Comparison of ENCODE assay signal across 13 cellular contexts in genomic region chr4:184387351-184387750, GRCh38.
DNase-seq lines count a peak whose midpoint lies in the region; ATAC-seq, FAIRE-seq and TF ChIP-seq lines count a peak whose summit lies in the region.
"Had no signal": no experiment of that assay in that cellular context is flagged by ENCODE, and none has a peak within 500 bp of the region (broad histone marks: within the 10 kb centered on the region; RNA-seq: fewer than 3 reads in every experiment).

No MANE protein-coding gene starts in this region.

- intact Hi-C loops in heart left ventricle (cut with DNase I) (loop anchor here in 9 of 10 donors (2.0 to 10.0 kb wide), 8 partner anchors 49 to 149 kb away; partner anchors contain the start of gene IRF2 (in 5 of the 9)), cardiac septum (cut with DNase I) (loop anchor here (2.0 to 10.0 kb wide), 2 partner anchors 103 to 149 kb away; no protein-coding TSS in a partner anchor)

- POLR2A ChIA-PET in H1 (lab: Charles Lee; ENCODE audit: partially characterized antibody): interaction anchor here (0.5 to 1.1 kb wide), 3 partner anchors 21 to 79 kb away, joined by 3 read pairs; no protein-coding TSS in a partner anchor

- H4K91ac ChIP-seq in H1 (replicated peaks; ENCODE audit: insufficient read length, low read length): peak overlapping the region; percentile 5

- H3K36me3 ChIP-seq in heart left ventricle: peaks cover 0 to 60% (median 51%) of the 10 kb centered on the region in 9 donors
- peaks cover 0 to 14% (median 7%) of the 10 kb centered on the region in 4 experiments; a peak in 6 of 8 replicates for H3K36me3 ChIP-seq in H1 (ENCODE audit: control insufficient read depth in 2 of 4, insufficient read depth in 4 of 4, low read length in 3 of 4)

- no peak overlapping the region for H3K27ac Mint-ChIP-seq in stimulated activated memory B cell treated with anti-CD40 and anti-IgM and Interleukin-4, amounts not matched to agents 10 μg/mL and 1 μg/mL and 100 μg/mL, for 72 hours

- H3K23me2 ChIP-seq in H1 (ENCODE audit: low read depth, low read length): peaks cover 3% of the 10 kb centered on the region; the same call in 1 of the 2 replicates

- no peak overlapping the region for H3K56ac ChIP-seq in H1 (replicated peaks; ENCODE audit: insufficient read length, low read depth, low read length)

- H4K5ac ChIP-seq in H1 (ENCODE audit: insufficient read length, low read depth, low read length): no peak overlapping the region

- H2BK15ac ChIP-seq in H1 (ENCODE audit: low read length): no peak overlapping the region

- H3K79me1 ChIP-seq in H1 (ENCODE audit: low read depth, low read length): no peaks in the 10 kb centered on the region; the same call in 1 of the 2 replicates

- TF ChIP-seq POLR2A in heart left ventricle (IDR thresholded peaks at IDR 0.05) (no peak), H1 (IDR thresholded peaks at IDR 0.05; ENCODE audit: control extremely low read depth in 1 of 2, low read depth in 2 of 2, low read length in 2 of 2) (no peak)

- H3K9ac ChIP-seq in H1 (replicated peaks in 1 of 4; ENCODE audit: extremely low read depth in 1 of 4, low read depth in 3 of 4, low read length in 3 of 4): no peak overlapping the region

- H3K4me2 ChIP-seq in H1 (ENCODE audit: insufficient read depth in 1 of 2, low read depth in 2 of 2, low read length in 2 of 2): peak overlapping the region; percentile 4 to 62; a peak in 3 of 4 replicates

- H3K23ac ChIP-seq in H1 (ENCODE audit: insufficient read length): no peak overlapping the region

- H3K27ac ChIP-seq in heart left ventricle: peak overlapping the region; percentile 69 to 96 (median 90)
- 0 out of 2 replicates have a peak overlapping the region, but pooled peaks have one; percentile 46 for H3K27ac ChIP-seq in H1 (ENCODE audit: low read depth, low read length)
- H3K27ac ChIP-seq: thoracic aorta had no signal

- peaks cover 57% of the 10 kb centered on the region for H3K36me3 Mint-ChIP-seq in stimulated activated memory B cell treated with anti-CD40 and anti-IgM and Interleukin-4, amounts not matched to agents 10 μg/mL and 1 μg/mL and 100 μg/mL, for 72 hours

- TF ChIP-seq RAD21 in H1 (IDR thresholded peaks at IDR 0.05 in 1 of 2, conservative IDR thresholded peaks at IDR 0.05 in 1 of 2; ENCODE audit: low read depth in 2 of 2, low read length in 2 of 2): no peak

- no peak overlapping the region for H3K14ac ChIP-seq in H1 (ENCODE audit: insufficient read length)

- H3K4me1 Mint-ChIP-seq in stimulated activated memory B cell treated with anti-CD40 and anti-IgM and Interleukin-4, amounts not matched to agents 10 μg/mL and 1 μg/mL and 100 μg/mL, for 72 hours: peaks cover 63% of the 10 kb centered on the region

- FAIRE-seq in H1 (lab: Jason Lieb, UNC): no peak
- FAIRE-seq: kidney, pancreas had no signal

- no peak overlapping the region for H4K8ac ChIP-seq in H1 (ENCODE audit: extremely low read depth, insufficient read depth, low read length)

- 57 to 69% (median 63%) methylated on average over 6 of the region's 6 CpGs for WGBS in heart left ventricle, 4 donors
- WGBS in H1 (ENCODE audit: extremely low coverage in 1 of 2, insufficient coverage in 1 of 2, insufficient read length in 1 of 2, insufficient replicate concordance in 2 of 2, low coverage in 1 of 2, low lambda C conversion rate in 2 of 2, missing lambda C conversion rate in 1 of 2), 2 experiments: 35% methylated on average over 6 of the region's 6 CpGs; no CpG with 5 or more reads in 1 of the 2 experiments

- no peaks in the 10 kb centered on the region for H3K27me3 ChIP-seq in heart left ventricle
- H3K27me3 ChIP-seq in H1 (replicated peaks in 1 of 4; ENCODE audit: control insufficient read depth in 3 of 4, extremely low read depth in 1 of 4, insufficient read depth in 3 of 4, low read length in 3 of 4): no peaks in the 10 kb centered on the region
- H3K27me3 ChIP-seq: pancreas had no signal

- no peak for DNase-seq in heart left ventricle
- DNase-seq in cardiac septum (ENCODE audit: low spot score): no peak
- no peak for DNase-seq in H1 (ENCODE audit: low read depth in 1 of 2, low spot score in 2 of 2)
- no peak for DNase-seq in DMS 273 treated with DMSO at 0.1 percent for 48 hours (lab: John Stamatoyannopoulos, UW)
- DNase-seq in activated T-cell treated with anti-CD3 and anti-CD28 coated beads for 4 hours: no peak
- DNase-seq: activated gamma-delta T cell treated with Interleukin-2 at 50 U/mL for 16 hours; kidney; pancreas; stimulated activated CD4-positive, alpha-beta T cell treated with anti-CD3 and anti-CD28 coated beads, Interleukin-4, amount 100 ng/mL, for 4 hours had no signal

- H2BK5ac ChIP-seq in H1 (ENCODE audit: low read depth, low read length): peak overlapping the region; percentile 94; the same call in 1 of the 2 replicates

- ATAC-seq in heart left ventricle (no peak), HG02870 (IDR thresholded peaks at IDR 0.05; ENCODE audit: unreplicated experiment) (peak; percentile 32), HG03045 (IDR thresholded peaks at IDR 0.05; ENCODE audit: unreplicated experiment) (no peak)
- peak; percentile 49 for ATAC-seq in stimulated activated memory B cell treated with anti-CD40 and anti-IgM and Interleukin-4, amounts not matched to agents 10 μg/mL and 1 μg/mL and 100 μg/mL, for 72 hours

- no peak for TF ChIP-seq EP300 in H1 (IDR thresholded peaks at IDR 0.05; ENCODE audit: borderline replicate concordance in 1 of 2, low read depth in 2 of 2, low read length in 2 of 2)

- H3K9me3 ChIP-seq in heart left ventricle (no peaks in the 10 kb centered on the region), H1 (ENCODE audit: insufficient read depth in 2 of 2, low read depth in 1 of 2, low read length in 1 of 2) (no peaks in the 10 kb centered on the region; a peak in 1 of 4 replicates)
- H3K9me3 ChIP-seq: pancreas, thoracic aorta had no signal

- H4K20me1 ChIP-seq in H1 (replicated peaks in 1 of 2; ENCODE audit: control insufficient read depth in 1 of 2, insufficient read depth in 2 of 2, low read length in 2 of 2): no peaks in the 10 kb centered on the region

- H3K4me1 ChIP-seq in heart left ventricle: peaks cover 18 to 88% (median 62%) of the 10 kb centered on the region in 12 donors
- H3K4me1 ChIP-seq in H1 (replicated peaks in 1 of 4; ENCODE audit: control insufficient read depth in 3 of 4, insufficient read depth in 4 of 4, low read length in 3 of 4): peaks cover 32 to 54% (median 40%) of the 10 kb centered on the region in 4 experiments

- H3K4me3 Mint-ChIP-seq in stimulated activated memory B cell treated with anti-CD40 and anti-IgM and Interleukin-4, amounts not matched to agents 10 μg/mL and 1 μg/mL and 100 μg/mL, for 72 hours: no peak overlapping the region

- H3K18ac ChIP-seq in H1 (ENCODE audit: extremely low read depth, low read length): peak overlapping the region; percentile 34; the same call in 1 of the 2 replicates

- peak overlapping the region; percentile 28; the same call in 1 of the 2 replicates for H2BK20ac ChIP-seq in H1 (ENCODE audit: low read length)

- H3K79me2 ChIP-seq in H1 (ENCODE audit: control insufficient read depth in 1 of 2, insufficient read depth in 2 of 2, low read length in 2 of 2): no peaks in the 10 kb centered on the region

- H2AFZ ChIP-seq in H1 (ENCODE audit: low read length): no peak overlapping the region

- TF ChIP-seq CTCF in heart left ventricle (IDR thresholded peaks at IDR 0.05) (no peak), H1 (IDR thresholded peaks at IDR 0.05; ENCODE audit: control extremely low read depth in 1 of 3, insufficient read depth in 1 of 3, low read depth in 1 of 3, low read length in 3 of 3) (no peak)

- H3K27me3 Mint-ChIP-seq in stimulated activated memory B cell treated with anti-CD40 and anti-IgM and Interleukin-4, amounts not matched to agents 10 μg/mL and 1 μg/mL and 100 μg/mL, for 72 hours: no peaks in the 10 kb centered on the region

- H2BK120ac ChIP-seq in H1 (replicated peaks; ENCODE audit: low read depth, low read length): no peak overlapping the region

- H3K9me3 Mint-ChIP-seq in stimulated activated memory B cell treated with anti-CD40 and anti-IgM and Interleukin-4, amounts not matched to agents 10 μg/mL and 1 μg/mL and 100 μg/mL, for 72 hours: no peaks in the 10 kb centered on the region

- peak overlapping the region; percentile 85; the same call in 1 of the 2 replicates for H2AK5ac ChIP-seq in H1 (ENCODE audit: low read depth, low read length)

- H3K4me3 ChIP-seq in heart left ventricle: no peak overlapping the region
- no peak overlapping the region for H3K4me3 ChIP-seq in H1 (ENCODE audit: extremely low read depth in 1 of 4, insufficient read depth in 2 of 4, low read depth in 3 of 4, low read length in 4 of 4)
- H3K4me3 ChIP-seq: pancreas, thoracic aorta had no signal

- peak overlapping the region; percentile 92 for H2BK12ac ChIP-seq in H1 (ENCODE audit: low read depth, low read length)

- CTCF ChIA-PET in H1 (lab: Charles Lee; ENCODE audit: partially characterized antibody): interaction anchor here (0.8 kb wide), 1 partner anchor 79 kb away, joined by 3 read pairs; no protein-coding TSS in a partner anchor

- H3K4ac ChIP-seq in H1 (replicated peaks; ENCODE audit: insufficient read length, low read depth, low read length): no peak overlapping the region

TF ChIP-seq in H1, 55 proteins besides CTCF, POLR2A, EP300 and RAD21:
- TF ChIP-seq GABPA (IDR thresholded peaks at IDR 0.05; ENCODE audit: borderline replicate concordance, insufficient read depth, low read length) (no peak), CBX8 (IDR thresholded peaks at IDR 0.05; ENCODE audit: borderline replicate concordance, low read depth, low read length) (no peak), RFX5 (IDR thresholded peaks at IDR 0.05; ENCODE audit: borderline replicate concordance, low read depth, low read length) (no peak), GTF2F1 (IDR thresholded peaks at IDR 0.05; ENCODE audit: borderline replicate concordance, low read depth, low read length) (no peak), RNF2 (IDR thresholded peaks at IDR 0.05; ENCODE audit: borderline replicate concordance, low read depth, low read length, missing control alignments, poor library complexity, severe bottlenecking) (no peak)

Comparison
In these comparisons a context has a peak if more than half of its experiments do, and no peak if none do; other contexts are left out.
1. ATAC-seq: peak in HG02870 (single experiment) and stimulated activated memory B cell treated with anti-CD40 and anti-IgM and Interleukin-4, amounts not matched to agents 10 μg/mL and 1 μg/mL and 100 μg/mL, for 72 hours (single experiment); none in heart left ventricle (0 of 4) and HG03045 (single experiment).